17 cellular contexts compared by ENCODE assay signal in the genomic region with DNA sequence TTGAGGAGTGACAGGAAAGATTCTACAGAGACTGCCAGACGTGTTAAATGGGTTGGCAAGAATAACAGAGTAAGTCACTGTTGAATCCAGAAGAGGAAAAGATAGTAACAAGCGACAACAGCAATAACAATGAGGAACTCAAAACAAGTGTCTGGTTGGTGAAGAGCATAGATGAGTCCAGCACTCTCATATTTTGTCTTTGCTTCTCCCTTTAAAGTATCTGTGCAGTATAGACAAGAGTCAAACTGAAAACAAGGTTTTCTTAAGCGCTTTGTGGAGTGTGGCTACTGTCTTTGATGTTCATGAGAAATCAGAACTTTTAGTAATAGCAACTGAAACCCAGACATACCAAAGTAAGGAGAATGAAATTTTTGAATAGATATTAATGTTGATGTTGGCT.
A peak's percentile ranks its signal among the peaks of the same experiment; 100 is the strongest.
DNase-seq lines count a peak whose midpoint lies in the region; ATAC-seq and TF ChIP-seq lines count a peak whose summit lies in the region.
"Had no signal": no experiment of that assay in that cellular context is flagged by ENCODE, and none has a peak within 500 bp of the region (broad histone marks: within the 10 kb centered on the region; RNA-seq: fewer than 3 reads in every experiment).

No MANE protein-coding gene starts in this region.

- H3K27ac ChIP-seq in MM.1S (ENCODE audit: low read length), result no peak overlapping the region
- H3K27ac ChIP-seq: brain microvascular endothelial cell, gastroesophageal sphincter, transverse colon had no signal

- H3K4me2 ChIP-seq in MM.1S (ENCODE audit: low read depth, low read length), result no peak overlapping the region

- in situ Hi-C loops in astrocyte of the spinal cord (cut with HindIII; ENCODE audit: low sequenced_read_pairs), result no loop called here

- no peaks in the 10 kb centered on the region for H3K79me2 ChIP-seq in MM.1S (ENCODE audit: low read length)

- ATAC-seq in GM18519 (IDR thresholded peaks at IDR 0.05; ENCODE audit: low FRiP score, unreplicated experiment), result peak; percentile 31
- peak; percentile 44 for ATAC-seq in GM21360 (IDR thresholded peaks at IDR 0.05; ENCODE audit: unreplicated experiment)
- ATAC-seq in HG03039 (IDR thresholded peaks at IDR 0.05; ENCODE audit: unreplicated experiment), result peak; percentile 50
- ATAC-seq: gastroesophageal sphincter, K562, left lobe of liver had no signal

- H4K20me1 ChIP-seq in MM.1S (ENCODE audit: insufficient read depth, low read length), result no peaks in the 10 kb centered on the region

- H3K9me3 ChIP-seq in MM.1S (replicated peaks; ENCODE audit: insufficient read depth, low read length), result no peaks in the 10 kb centered on the region
- H3K9me3 ChIP-seq: transverse colon had no signal

- DNase-seq in astrocyte of the spinal cord (ENCODE audit: low read depth, low spot score) (peak; percentile 20), NCI-H2171 treated with DMSO at 0.1 percent for 48 hours (lab: John Stamatoyannopoulos, UW) (no peak), H7 (no peak), MM.1S (no peak)
- DNase-seq: activated naive CD8-positive, alpha-beta T cell treated with anti-CD3 and anti-CD28 coated beads for 36 hours; activated T-cell treated with anti-CD3 and anti-CD28 coated beads, Interleukin-2, amount 50 U/mL, for 1 hour; brain microvascular endothelial cell; midbrain; NCI-H748 treated with DMSO at 0.1 percent for 48 hours; stimulated activated naive CD4-positive, alpha-beta T cell; transverse colon had no signal

- no peaks in the 10 kb centered on the region for H3K36me3 ChIP-seq in H7 (replicated peaks; ENCODE audit: control insufficient read depth, insufficient read depth, low read length)
- no peaks in the 10 kb centered on the region for H3K36me3 ChIP-seq in MM.1S (replicated peaks; ENCODE audit: insufficient read depth, low read length)
- H3K36me3 ChIP-seq: brain microvascular endothelial cell, gastroesophageal sphincter, transverse colon had no signal

- peaks cover 17% of the 10 kb centered on the region for H3K4me1 ChIP-seq in MM.1S (ENCODE audit: low read length)
- H3K4me1 ChIP-seq: gastroesophageal sphincter had no signal

- H3K9ac ChIP-seq in MM.1S (ENCODE audit: low read length), result no peak overlapping the region

- no peak overlapping the region for H3K4me3 ChIP-seq in astrocyte of the spinal cord (ENCODE audit: low read depth, low read length)
- H3K4me3 ChIP-seq in H7 (ENCODE audit: insufficient read depth, low read depth, low read length), result no peak overlapping the region
- no peak overlapping the region for H3K4me3 ChIP-seq in MM.1S (ENCODE audit: low read length)
- H3K4me3 ChIP-seq: gastroesophageal sphincter, K562, transverse colon had no signal

- H2AFZ ChIP-seq in MM.1S (ENCODE audit: low read length), result no peak overlapping the region

- H3K27me3 ChIP-seq in H7 (ENCODE audit: control insufficient read depth, insufficient read depth, low read length), result no peaks in the 10 kb centered on the region
- H3K27me3 ChIP-seq in MM.1S (replicated peaks; ENCODE audit: insufficient read depth, low read length), result no peaks in the 10 kb centered on the region
- H3K27me3 ChIP-seq: brain microvascular endothelial cell, gastroesophageal sphincter, transverse colon had no signal

- no peaks in the 10 kb centered on the region for H3K9me2 ChIP-seq in MM.1S (replicated peaks; ENCODE audit: insufficient read depth, low read length)

- TF ChIP-seq CTCF in astrocyte of the spinal cord (IDR thresholded peaks at IDR 0.05; ENCODE audit: low read depth, low read length) (no peak), MM.1S (IDR thresholded peaks at IDR 0.05; ENCODE audit: low read length) (no peak)

- H3F3A ChIP-seq in MM.1S (ENCODE audit: insufficient read depth, low read length), result peaks cover 9% of the 10 kb centered on the region; the same call in 1 of the 2 replicates
